Comparison of ENCODE assay signal across 11 cellular contexts in the genomic region with DNA sequence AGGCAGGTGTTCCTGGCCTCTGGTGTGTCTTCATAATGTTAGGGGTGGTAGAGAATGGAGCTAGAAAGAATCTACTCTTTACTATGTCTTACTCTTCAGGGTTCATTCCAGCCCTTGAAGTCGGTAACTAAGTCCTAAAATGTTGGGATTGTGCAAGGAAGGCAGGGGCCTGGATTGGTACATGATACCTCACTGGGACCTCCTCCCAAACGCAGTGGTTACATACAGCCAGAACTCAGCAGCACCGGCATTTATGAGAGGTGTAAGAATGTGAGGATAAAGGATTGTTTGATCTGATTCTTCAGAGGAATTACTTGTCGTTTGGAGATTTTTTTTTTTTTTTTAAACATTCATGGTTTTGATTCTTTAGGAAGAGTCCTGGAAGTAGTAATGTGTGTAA. TPM values are rescaled to one million over a fixed set of nuclear protein-coding genes. Genes with fewer than 3 reads are reported as not detected.
DNase-seq lines count a peak whose midpoint lies in the region; TF ChIP-seq lines count a peak whose summit lies in the region.
"Had no signal": no experiment of that assay in that cellular context is flagged by ENCODE, and none has a peak within 500 bp of the region (broad histone marks: within the 10 kb centered on the region; RNA-seq: fewer than 3 reads in every experiment).

No MANE protein-coding gene starts in this region.

- H3K4me2 ChIP-seq in osteoblast (ENCODE audit: insufficient read depth, low read length), result no peak overlapping the region

- no peaks in the 10 kb centered on the region for H3K27me3 ChIP-seq in osteoblast (ENCODE audit: insufficient read depth, low read length)

- TF ChIP-seq CTCF in CD14-positive monocyte (IDR thresholded peaks at IDR 0.05) (no peak), HFFc6 (IDR thresholded peaks at IDR 0.05) (no peak), osteoblast (IDR thresholded peaks at IDR 0.05; ENCODE audit: extremely low read depth, low read depth, low read length) (no peak)

- H3K79me2 ChIP-seq in osteoblast (ENCODE audit: insufficient read depth, low read length), result peaks cover 41% of the 10 kb centered on the region

- H3K27ac Mint-ChIP-seq in CD14-positive monocyte, result peak overlapping the region in 5 of 7 donors; percentile 27 to 81 (median 57)
- peak overlapping the region; percentile 77 for H3K27ac Mint-ChIP-seq in HFFc6

- H3K36me3 ChIP-seq in osteoblast (ENCODE audit: insufficient read depth, low read length), result peaks cover 61% of the 10 kb centered on the region

- no peaks in the 10 kb centered on the region for H3K9me3 ChIP-seq in osteoblast (ENCODE audit: low read depth, low read length)

- peaks cover 29% of the 10 kb centered on the region for H4K20me1 ChIP-seq in osteoblast (ENCODE audit: insufficient read depth, low read length)

- H3K4me3 ChIP-seq in osteoblast (ENCODE audit: insufficient read depth, low read length), result no peak overlapping the region

- H3K4me3 Mint-ChIP-seq in CD14-positive monocyte (no peak overlapping the region), HFFc6 (peak overlapping the region; percentile 3; the same call in 1 of the 2 replicates)

- peaks cover 53% of the 10 kb centered on the region for H3K4me1 ChIP-seq in osteoblast (ENCODE audit: insufficient read depth, low read length)

- no peak for DNase-seq in CD14-positive monocyte (ENCODE audit: low spot score)
- DNase-seq in HFFc6, result no peak
- DNase-seq in osteoblast (ENCODE audit: insufficient read length, low spot score, missing footprints), result no peak
- no peak for DNase-seq in H4 (ENCODE audit: low spot score)
- no peak for DNase-seq in NCI-H2081 (lab: John Stamatoyannopoulos, UW)
- DNase-seq in ACHN, result no peak
- no peak for DNase-seq in NCI-H1048 (lab: John Stamatoyannopoulos, UW)
- DNase-seq: activated CD4-positive, CD25-positive, alpha-beta regulatory T cell treated with anti-CD3 and anti-CD28 coated beads, Interleukin-2, amount 50 U/mL, for 72 hours; DMS53; islet precursor cell had no signal

- in situ Hi-C loops in ACHN (cut with HindIII; ENCODE audit: low pct_ligation_motif_present, low pct_unique_long_range_greater_than_20kb, low sequenced_read_pairs), result no loop called here

- intact Hi-C loops in CD14-positive monocyte (cut with micrococcal nuclease), result no loop called here

- H3K36me3 Mint-ChIP-seq in CD14-positive monocyte (peaks cover 70 to 84% of the 10 kb centered on the region in 2 donors), HFFc6 (ENCODE audit: low read depth) (peaks cover 41% of the 10 kb centered on the region)

- no peaks in the 10 kb centered on the region for H3K27me3 Mint-ChIP-seq in CD14-positive monocyte (ENCODE audit: low read depth in 3 of 3)
- H3K27me3 Mint-ChIP-seq in HFFc6 (ENCODE audit: insufficient read depth), result peaks cover 7% of the 10 kb centered on the region; the same call in 1 of the 2 replicates

- peaks cover 16% of the 10 kb centered on the region for H3K4me1 Mint-ChIP-seq in CD14-positive monocyte
- H3K4me1 Mint-ChIP-seq in HFFc6 (ENCODE audit: low read depth), result peaks cover 81% of the 10 kb centered on the region

- H2AFZ ChIP-seq in osteoblast (ENCODE audit: low read length), result no peak overlapping the region

- H3K27ac ChIP-seq in cingulate gyrus (ENCODE audit: low read depth, low read length) (peak overlapping the region; percentile 56), osteoblast (ENCODE audit: low read depth, low read length) (peak overlapping the region; percentile 43)

- H3K9me3 Mint-ChIP-seq in CD14-positive monocyte, result peaks cover 0 to 2% (median 0%) of the 10 kb centered on the region in 7 donors
- no peaks in the 10 kb centered on the region for H3K9me3 Mint-ChIP-seq in HFFc6

RNA-seq across cellular contexts. Expression of a gene that starts 6.9 kb away (rescaled TPM):
- 10 to 100 TPM; 16.1 to 16.5 TPM for polyA plus RNA-seq in CD14-positive monocyte
- total RNA-seq in HFFc6 (2021; fragmentation: NEBNext Ultra II Directional; extraction: Animal tissue kit (Norgen Biotek cat#: 25700)), result 1 to 10 TPM; 5.6 to 9.5 (median 8.0) TPM
- 8.5 and 13.4 TPM in 2 replicates for total RNA-seq in osteoblast
- total RNA-seq in H4 (2014; rRNA removed; shearing (Covaris generic)), result 7.9 and 19.9 TPM in 2 replicates

RNA-seq across cellular contexts. Expression of a gene that starts 18.2 kb away (rescaled TPM):
- polyA plus RNA-seq in CD14-positive monocyte, result 100 to 1,000 TPM; 139 to 154 TPM
- total RNA-seq in HFFc6 (2021; fragmentation: NEBNext Ultra II Directional; extraction: Animal tissue kit (Norgen Biotek cat#: 25700)), result 100 to 1,000 TPM; 213 to 248 (median 223) TPM
- 141 and 145 TPM in 2 replicates for total RNA-seq in osteoblast
- total RNA-seq in H4 (2014; rRNA removed; shearing (Covaris generic)), result 230 and 259 TPM in 2 replicates
